Comparison of ENCODE assay signal across 1 cellular context in genomic region chr3:58560771-58561311, GRCh38.
A peak's percentile ranks its signal among the peaks of the same experiment; 100 is the strongest.
TF ChIP-seq lines count a peak whose summit lies in the region.

No MANE protein-coding gene starts in this region.

TF ChIP-seq in GM23338, 12 proteins besides CTCF, POLR2A, EP300 and RAD21:
- TF ChIP-seq REST (IDR thresholded peaks at IDR 0.05; ENCODE audit: unreplicated experiment) (no peak), ZNF462 (CRISPR knock-in tag; IDR thresholded peaks at IDR 0.05) (0 out of 2 replicates have a peak, but pooled peaks have one; percentile 31), EZH2phosphoT487 (IDR thresholded peaks at IDR 0.05; ENCODE audit: unreplicated experiment) (no peak), JUNB (IDR thresholded peaks at IDR 0.05; ENCODE audit: unreplicated experiment) (no peak), CREB1 (CRISPR knock-in tag; IDR thresholded peaks at IDR 0.05; ENCODE audit: low read depth) (0 out of 2 replicates have a peak, but pooled peaks have one; percentile 8)
TF ChIP-seq in GM23338: peak in this region for 2.
